In genomic region chr2:230715201-230715600, GRCh38 we compare ENCODE assay signal across 10 cellular contexts. TPM values are rescaled to one million over a fixed set of nuclear protein-coding genes. Genes with fewer than 3 reads are reported as not detected.
A peak's percentile ranks its signal among the peaks of the same experiment; 100 is the strongest.
DNase-seq lines count a peak whose midpoint lies in the region; ATAC-seq and TF ChIP-seq lines count a peak whose summit lies in the region.
"Had no signal": no experiment of that assay in that cellular context is flagged by ENCODE, and none has a peak within 500 bp of the region (broad histone marks: within the 10 kb centered on the region; RNA-seq: fewer than 3 reads in every experiment).

No MANE protein-coding gene starts in this region.

- peak overlapping the region; percentile 95 for H3K4me3 Mint-ChIP-seq in activated T-cell treated with anti-CD3 and anti-CD28 coated beads, Interleukin-2, amount 50 U/mL, for 24 hours
- H3K4me3 Mint-ChIP-seq in activated CD4-positive, alpha-beta memory T cell treated with anti-CD3 and anti-CD28 coated beads for 36 hours = peak overlapping the region; percentile 87

- peaks cover 48% of the 10 kb centered on the region for H3K36me3 Mint-ChIP-seq in activated T-cell treated with anti-CD3 and anti-CD28 coated beads, Interleukin-2, amount 50 U/mL, for 24 hours (ENCODE audit: low read depth)
- H3K36me3 Mint-ChIP-seq in activated CD4-positive, alpha-beta memory T cell treated with anti-CD3 and anti-CD28 coated beads for 36 hours = peaks cover 31% of the 10 kb centered on the region

- peak overlapping the region; percentile 89 for H3K27ac Mint-ChIP-seq in activated T-cell treated with anti-CD3 and anti-CD28 coated beads, Interleukin-2, amount 50 U/mL, for 24 hours
- peak overlapping the region; percentile 96 for H3K27ac Mint-ChIP-seq in activated CD4-positive, alpha-beta memory T cell treated with anti-CD3 and anti-CD28 coated beads for 36 hours

- peak overlapping the region in 1 of 2 donors; percentile 91 for H3K9ac ChIP-seq in stomach smooth muscle (ENCODE audit: low read length in 2 of 2)

- H3K9me3 Mint-ChIP-seq in activated T-cell treated with anti-CD3 and anti-CD28 coated beads, Interleukin-2, amount 50 U/mL, for 24 hours = no peaks in the 10 kb centered on the region
- no peaks in the 10 kb centered on the region for H3K9me3 Mint-ChIP-seq in activated CD4-positive, alpha-beta memory T cell treated with anti-CD3 and anti-CD28 coated beads for 36 hours

- CTCF ChIA-PET in activated CD4-positive, alpha-beta memory T cell treated with anti-CD3 and anti-CD28 coated beads for 36 hours (lab: Charles Lee) = interaction anchor here (0.6 to 3.9 kb wide), 14 partner anchors 7 to 490 kb away, joined by 3 to 76 read pairs (median 4); partner anchors contain the start of gene SP140

- H3K4me1 Mint-ChIP-seq in activated T-cell treated with anti-CD3 and anti-CD28 coated beads, Interleukin-2, amount 50 U/mL, for 24 hours (ENCODE audit: low read depth) = peaks cover 65% of the 10 kb centered on the region
- peaks cover 61% of the 10 kb centered on the region for H3K4me1 Mint-ChIP-seq in activated CD4-positive, alpha-beta memory T cell treated with anti-CD3 and anti-CD28 coated beads for 36 hours (ENCODE audit: low read depth)

- H3K27me3 Mint-ChIP-seq in activated T-cell treated with anti-CD3 and anti-CD28 coated beads, Interleukin-2, amount 50 U/mL, for 24 hours = no peaks in the 10 kb centered on the region
- H3K27me3 Mint-ChIP-seq in activated CD4-positive, alpha-beta memory T cell treated with anti-CD3 and anti-CD28 coated beads for 36 hours = no peaks in the 10 kb centered on the region

- H3K9me3 ChIP-seq in stomach smooth muscle (ENCODE audit: control insufficient read depth in 2 of 2, low read length in 2 of 2) = no peaks in the 10 kb centered on the region

- TF ChIP-seq CTCF in fibroblast of villous mesenchyme (IDR thresholded peaks at IDR 0.05; ENCODE audit: insufficient read depth, low read depth, low read length) = no peak

- H3K27ac ChIP-seq in stomach smooth muscle (ENCODE audit: low read length) = no peak overlapping the region
- H3K27ac ChIP-seq: brain microvascular endothelial cell had no signal

- no peaks in the 10 kb centered on the region for H3K36me3 ChIP-seq in stomach smooth muscle (ENCODE audit: control insufficient read depth in 2 of 2, insufficient read depth in 2 of 2, low read length in 2 of 2)
- H3K36me3 ChIP-seq: brain microvascular endothelial cell had no signal

- POLR2A ChIA-PET in activated CD4-positive, alpha-beta memory T cell treated with anti-CD3 and anti-CD28 coated beads for 36 hours (lab: Charles Lee) = interaction anchor here (2.3 to 5.8 kb wide), 2 partner anchors 56 to 79 kb away, joined by 22 to 67 read pairs; no protein-coding TSS in a partner anchor

- H3K4me3 ChIP-seq in fibroblast of villous mesenchyme (ENCODE audit: low read depth, low read length) = peak overlapping the region; percentile 82
- H3K4me3 ChIP-seq in stomach smooth muscle (ENCODE audit: low read length in 2 of 2) = peak overlapping the region; percentile 25 to 30

- no peak for ATAC-seq in GM18511 (IDR thresholded peaks at IDR 0.05; ENCODE audit: unreplicated experiment)
- no peak for ATAC-seq in GM19351 (IDR thresholded peaks at IDR 0.05; ENCODE audit: unreplicated experiment)
- no peak for ATAC-seq in HG03521 (IDR thresholded peaks at IDR 0.05; ENCODE audit: unreplicated experiment)

- H3K27me3 ChIP-seq in stomach smooth muscle (ENCODE audit: control insufficient read depth in 1 of 2, insufficient read depth in 2 of 2, low read length in 2 of 2) = no peaks in the 10 kb centered on the region
- H3K27me3 ChIP-seq: brain microvascular endothelial cell had no signal

- intact Hi-C loops in activated CD4-positive, alpha-beta memory T cell treated with anti-CD3 and anti-CD28 coated beads for 36 hours (cut with micrococcal nuclease) = loop anchor here (5.0 to 10.0 kb wide), 2 partner anchors 37 to 300 kb away; partner anchors contain the start of gene SP100

- no peak for DNase-seq in activated T-cell treated with anti-CD3 and anti-CD28 coated beads, Interleukin-2, amount 50 U/mL, for 24 hours
- DNase-seq in activated T-cell treated with anti-CD3 and anti-CD28 coated beads, Interleukin-2, amount 50 U/mL, for 48 hours = no peak
- no peak for DNase-seq in activated CD4-positive, alpha-beta memory T cell treated with anti-CD3 and anti-CD28 coated beads for 36 hours
- peak; percentile 36 for DNase-seq in fibroblast of villous mesenchyme (ENCODE audit: low read depth)
- DNase-seq: brain microvascular endothelial cell, RPMI8226 had no signal

- H3K4me1 ChIP-seq in stomach smooth muscle (ENCODE audit: control insufficient read depth, insufficient read depth, low read length) = peaks cover 26% of the 10 kb centered on the region

RNA-seq across cellular contexts. Expression of gene CAB39, which starts 2.6 kb away (rescaled TPM):
- 100 to 1,000 TPM; 128 to 129 TPM for total RNA-seq in activated CD4-positive, alpha-beta memory T cell treated with anti-CD3 and anti-CD28 coated beads for 36 hours
- 51.2 and 86.4 TPM in 2 replicates for total RNA-seq in fibroblast of villous mesenchyme
